1 cellular context compared by ENCODE assay signal in the genomic region with DNA sequence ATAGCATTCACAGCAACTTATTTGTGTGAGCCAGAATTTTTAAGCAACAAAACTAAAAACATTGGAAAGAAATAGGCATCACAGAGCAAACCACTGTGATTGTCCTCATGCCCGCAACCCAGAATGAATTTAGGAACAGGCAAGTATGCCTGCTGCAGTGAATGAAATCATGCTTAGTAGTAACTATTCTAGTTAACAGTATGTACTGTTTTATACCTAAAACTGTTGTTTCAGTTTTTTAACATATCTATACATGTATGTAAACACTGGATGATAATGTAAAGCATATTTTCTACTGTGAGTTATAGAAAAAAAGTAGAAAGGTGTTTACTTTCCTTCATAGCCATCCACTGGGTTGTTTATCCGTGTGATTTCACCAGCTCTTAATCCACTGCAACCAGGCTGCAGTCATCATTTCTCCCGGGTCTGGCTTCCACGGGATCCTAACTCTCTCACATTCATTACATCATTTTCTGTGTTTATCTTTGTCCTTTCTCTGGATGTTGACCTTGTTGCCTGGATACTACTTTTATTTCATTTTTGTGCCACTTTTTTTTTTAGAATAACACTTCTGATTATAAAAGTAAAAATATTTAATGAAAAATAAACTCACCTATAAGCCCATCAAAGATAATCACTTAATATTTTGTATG.
TF ChIP-seq lines count a peak whose summit lies in the region.

No MANE protein-coding gene starts in this region.

TF ChIP-seq in HEK293, 187 proteins besides CTCF, POLR2A, EP300 and RAD21 (continued from another document):
- TF ChIP-seq KLF17 (tag by site-specific recombination; IDR thresholded peaks at IDR 0.05), result no peak
